ENCODE assay signal across 1 cellular context in the genomic region with DNA sequence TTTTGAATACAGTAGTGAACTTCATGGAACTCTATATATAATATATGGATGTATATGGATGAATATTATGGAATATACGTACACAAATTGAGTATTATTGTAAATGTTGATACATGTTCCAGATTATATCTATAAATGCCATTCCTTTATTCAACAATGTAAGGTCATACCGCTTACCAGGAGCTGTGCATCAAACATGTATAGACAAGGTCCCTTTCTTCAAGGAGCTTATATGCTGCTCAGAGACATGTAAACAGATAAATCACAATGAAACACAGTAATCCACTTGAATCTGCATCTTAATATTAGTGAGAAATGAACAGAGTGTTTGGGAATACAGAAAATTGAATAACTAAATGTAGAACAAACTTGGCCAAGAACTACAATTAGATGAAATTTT.
TF ChIP-seq lines count a peak whose summit lies in the region.

No MANE protein-coding gene starts in this region.

TF ChIP-seq in GM12878, 131 proteins besides CTCF, POLR2A, EP300 and RAD21:
- TF ChIP-seq, protein P1, sequence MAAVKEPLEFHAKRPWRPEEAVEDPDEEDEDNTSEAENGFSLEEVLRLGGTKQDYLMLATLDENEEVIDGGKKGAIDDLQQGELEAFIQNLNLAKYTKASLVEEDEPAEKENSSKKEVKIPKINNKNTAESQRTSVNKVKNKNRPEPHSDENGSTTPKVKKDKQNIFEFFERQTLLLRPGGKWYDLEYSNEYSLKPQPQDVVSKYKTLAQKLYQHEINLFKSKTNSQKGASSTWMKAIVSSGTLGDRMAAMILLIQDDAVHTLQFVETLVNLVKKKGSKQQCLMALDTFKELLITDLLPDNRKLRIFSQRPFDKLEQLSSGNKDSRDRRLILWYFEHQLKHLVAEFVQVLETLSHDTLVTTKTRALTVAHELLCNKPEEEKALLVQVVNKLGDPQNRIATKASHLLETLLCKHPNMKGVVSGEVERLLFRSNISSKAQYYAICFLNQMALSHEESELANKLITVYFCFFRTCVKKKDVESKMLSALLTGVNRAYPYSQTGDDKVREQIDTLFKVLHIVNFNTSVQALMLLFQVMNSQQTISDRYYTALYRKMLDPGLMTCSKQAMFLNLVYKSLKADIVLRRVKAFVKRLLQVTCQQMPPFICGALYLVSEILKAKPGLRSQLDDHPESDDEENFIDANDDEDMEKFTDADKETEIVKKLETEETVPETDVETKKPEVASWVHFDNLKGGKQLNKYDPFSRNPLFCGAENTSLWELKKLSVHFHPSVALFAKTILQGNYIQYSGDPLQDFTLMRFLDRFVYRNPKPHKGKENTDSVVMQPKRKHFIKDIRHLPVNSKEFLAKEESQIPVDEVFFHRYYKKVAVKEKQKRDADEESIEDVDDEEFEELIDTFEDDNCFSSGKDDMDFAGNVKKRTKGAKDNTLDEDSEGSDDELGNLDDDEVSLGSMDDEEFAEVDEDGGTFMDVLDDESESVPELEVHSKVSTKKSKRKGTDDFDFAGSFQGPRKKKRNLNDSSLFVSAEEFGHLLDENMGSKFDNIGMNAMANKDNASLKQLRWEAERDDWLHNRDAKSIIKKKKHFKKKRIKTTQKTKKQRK (IDR thresholded peaks at IDR 0.05; ENCODE audit: low read depth, low read length) = no peak
- TF ChIP-seq, protein P2, sequence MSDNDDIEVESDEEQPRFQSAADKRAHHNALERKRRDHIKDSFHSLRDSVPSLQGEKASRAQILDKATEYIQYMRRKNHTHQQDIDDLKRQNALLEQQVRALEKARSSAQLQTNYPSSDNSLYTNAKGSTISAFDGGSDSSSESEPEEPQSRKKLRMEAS (IDR thresholded peaks at IDR 0.05; ENCODE audit: low read depth, low read length) = no peak
- TF ChIP-seq PAX5 (IDR thresholded peaks at IDR 0.05; ENCODE audit: borderline replicate concordance, low read depth, low read length) (no peak), DPF2 (IDR thresholded peaks at IDR 0.05) (no peak), MYB (IDR thresholded peaks at IDR 0.05; ENCODE audit: borderline replicate concordance, low read depth, low read length) (no peak), CEBPB (IDR thresholded peaks at IDR 0.05; ENCODE audit: borderline replicate concordance in 1 of 2, low read depth in 2 of 2, low read length in 2 of 2) (no peak), TCF3 (IDR thresholded peaks at IDR 0.05; ENCODE audit: borderline replicate concordance, insufficient read depth, low read depth, low read length) (no peak), HCFC1 (IDR thresholded peaks at IDR 0.05; ENCODE audit: low read length) (no peak), RFX5 (IDR thresholded peaks at IDR 0.05; ENCODE audit: low read depth, low read length) (no peak), BHLHE40 (IDR thresholded peaks at IDR 0.05; ENCODE audit: borderline replicate concordance in 1 of 2, low read depth in 2 of 2, low read length in 1 of 2) (no peak), NFYA (IDR thresholded peaks at IDR 0.05; ENCODE audit: borderline replicate concordance, low read depth, low read length) (no peak), YY1 (IDR thresholded peaks at IDR 0.05; ENCODE audit: low read depth, low read length) (no peak), RAD51 (IDR thresholded peaks at IDR 0.05) (no peak), SMAD1 (IDR thresholded peaks at IDR 0.05; ENCODE audit: low read depth, partially characterized antibody) (no peak), RUNX3 (IDR thresholded peaks at IDR 0.05; ENCODE audit: low read length) (no peak), FOXK2 (IDR thresholded peaks at IDR 0.05) (no peak), NR2C1 (IDR thresholded peaks at IDR 0.05) (no peak)
- TF ChIP-seq, protein P3, sequence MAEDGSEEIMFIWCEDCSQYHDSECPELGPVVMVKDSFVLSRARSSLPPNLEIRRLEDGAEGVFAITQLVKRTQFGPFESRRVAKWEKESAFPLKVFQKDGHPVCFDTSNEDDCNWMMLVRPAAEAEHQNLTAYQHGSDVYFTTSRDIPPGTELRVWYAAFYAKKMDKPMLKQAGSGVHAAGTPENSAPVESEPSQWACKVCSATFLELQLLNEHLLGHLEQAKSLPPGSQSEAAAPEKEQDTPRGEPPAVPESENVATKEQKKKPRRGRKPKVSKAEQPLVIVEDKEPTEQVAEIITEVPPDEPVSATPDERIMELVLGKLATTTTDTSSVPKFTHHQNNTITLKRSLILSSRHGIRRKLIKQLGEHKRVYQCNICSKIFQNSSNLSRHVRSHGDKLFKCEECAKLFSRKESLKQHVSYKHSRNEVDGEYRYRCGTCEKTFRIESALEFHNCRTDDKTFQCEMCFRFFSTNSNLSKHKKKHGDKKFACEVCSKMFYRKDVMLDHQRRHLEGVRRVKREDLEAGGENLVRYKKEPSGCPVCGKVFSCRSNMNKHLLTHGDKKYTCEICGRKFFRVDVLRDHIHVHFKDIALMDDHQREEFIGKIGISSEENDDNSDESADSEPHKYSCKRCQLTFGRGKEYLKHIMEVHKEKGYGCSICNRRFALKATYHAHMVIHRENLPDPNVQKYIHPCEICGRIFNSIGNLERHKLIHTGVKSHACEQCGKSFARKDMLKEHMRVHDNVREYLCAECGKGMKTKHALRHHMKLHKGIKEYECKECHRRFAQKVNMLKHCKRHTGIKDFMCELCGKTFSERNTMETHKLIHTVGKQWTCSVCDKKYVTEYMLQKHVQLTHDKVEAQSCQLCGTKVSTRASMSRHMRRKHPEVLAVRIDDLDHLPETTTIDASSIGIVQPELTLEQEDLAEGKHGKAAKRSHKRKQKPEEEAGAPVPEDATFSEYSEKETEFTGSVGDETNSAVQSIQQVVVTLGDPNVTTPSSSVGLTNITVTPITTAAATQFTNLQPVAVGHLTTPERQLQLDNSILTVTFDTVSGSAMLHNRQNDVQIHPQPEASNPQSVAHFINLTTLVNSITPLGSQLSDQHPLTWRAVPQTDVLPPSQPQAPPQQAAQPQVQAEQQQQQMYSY (CRISPR knock-in tag; IDR thresholded peaks at IDR 0.05) = no peak
- TF ChIP-seq, protein P4, sequence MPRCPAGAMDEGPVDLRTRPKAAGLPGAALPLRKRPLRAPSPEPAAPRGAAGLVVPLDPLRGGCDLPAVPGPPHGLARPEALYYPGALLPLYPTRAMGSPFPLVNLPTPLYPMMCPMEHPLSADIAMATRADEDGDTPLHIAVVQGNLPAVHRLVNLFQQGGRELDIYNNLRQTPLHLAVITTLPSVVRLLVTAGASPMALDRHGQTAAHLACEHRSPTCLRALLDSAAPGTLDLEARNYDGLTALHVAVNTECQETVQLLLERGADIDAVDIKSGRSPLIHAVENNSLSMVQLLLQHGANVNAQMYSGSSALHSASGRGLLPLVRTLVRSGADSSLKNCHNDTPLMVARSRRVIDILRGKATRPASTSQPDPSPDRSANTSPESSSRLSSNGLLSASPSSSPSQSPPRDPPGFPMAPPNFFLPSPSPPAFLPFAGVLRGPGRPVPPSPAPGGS (IDR thresholded peaks at IDR 0.05; ENCODE audit: borderline replicate concordance, insufficient read depth, low read depth, low read length, poor library complexity, severe bottlenecking) = no peak
TF ChIP-seq in GM12878: peak in this region for 0.
